In genomic region chr3:139355937-139356336, GRCh38 we compare ENCODE assay signal across 2 cellular contexts.
TF ChIP-seq lines count a peak whose summit lies in the region.

No MANE protein-coding gene starts in this region.

TF ChIP-seq in SK-N-SH, 30 proteins besides CTCF, POLR2A, EP300 and RAD21 (continued from another document):
- TF ChIP-seq NFIC (IDR thresholded peaks at IDR 0.05; ENCODE audit: borderline replicate concordance) (no peak), NRF1 (IDR thresholded peaks at IDR 0.05; ENCODE audit: low read depth, low read length) (no peak), JUND (IDR thresholded peaks at IDR 0.05) (no peak), FOSL2 (IDR thresholded peaks at IDR 0.05; ENCODE audit: borderline replicate concordance, low read depth) (no peak), YY1 (IDR thresholded peaks at IDR 0.05; ENCODE audit: low read depth) (no peak), TCF12 (IDR thresholded peaks at IDR 0.05) (no peak)
- TF ChIP-seq, protein P1, sequence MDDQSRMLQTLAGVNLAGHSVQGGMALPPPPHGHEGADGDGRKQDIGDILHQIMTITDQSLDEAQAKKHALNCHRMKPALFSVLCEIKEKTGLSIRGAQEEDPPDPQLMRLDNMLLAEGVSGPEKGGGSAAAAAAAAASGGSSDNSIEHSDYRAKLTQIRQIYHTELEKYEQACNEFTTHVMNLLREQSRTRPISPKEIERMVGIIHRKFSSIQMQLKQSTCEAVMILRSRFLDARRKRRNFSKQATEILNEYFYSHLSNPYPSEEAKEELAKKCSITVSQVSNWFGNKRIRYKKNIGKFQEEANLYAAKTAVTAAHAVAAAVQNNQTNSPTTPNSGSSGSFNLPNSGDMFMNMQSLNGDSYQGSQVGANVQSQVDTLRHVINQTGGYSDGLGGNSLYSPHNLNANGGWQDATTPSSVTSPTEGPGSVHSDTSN (IDR thresholded peaks at IDR 0.05) = no peak
- TF ChIP-seq, protein P2, sequence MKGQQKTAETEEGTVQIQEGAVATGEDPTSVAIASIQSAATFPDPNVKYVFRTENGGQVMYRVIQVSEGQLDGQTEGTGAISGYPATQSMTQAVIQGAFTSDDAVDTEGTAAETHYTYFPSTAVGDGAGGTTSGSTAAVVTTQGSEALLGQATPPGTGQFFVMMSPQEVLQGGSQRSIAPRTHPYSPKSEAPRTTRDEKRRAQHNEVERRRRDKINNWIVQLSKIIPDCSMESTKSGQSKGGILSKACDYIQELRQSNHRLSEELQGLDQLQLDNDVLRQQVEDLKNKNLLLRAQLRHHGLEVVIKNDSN (IDR thresholded peaks at IDR 0.05; ENCODE audit: borderline replicate concordance, low read depth) = no peak

TF ChIP-seq in GM12891, 5 proteins besides CTCF, POLR2A, EP300 and RAD21 (continued from another document):
- no peak for TF ChIP-seq PAX5 (IDR thresholded peaks at IDR 0.05; ENCODE audit: insufficient read depth, low read length, severe bottlenecking)
- TF ChIP-seq TAF1 (IDR thresholded peaks at IDR 0.05; ENCODE audit: low read depth, low read length) = no peak
